In the genomic region with DNA sequence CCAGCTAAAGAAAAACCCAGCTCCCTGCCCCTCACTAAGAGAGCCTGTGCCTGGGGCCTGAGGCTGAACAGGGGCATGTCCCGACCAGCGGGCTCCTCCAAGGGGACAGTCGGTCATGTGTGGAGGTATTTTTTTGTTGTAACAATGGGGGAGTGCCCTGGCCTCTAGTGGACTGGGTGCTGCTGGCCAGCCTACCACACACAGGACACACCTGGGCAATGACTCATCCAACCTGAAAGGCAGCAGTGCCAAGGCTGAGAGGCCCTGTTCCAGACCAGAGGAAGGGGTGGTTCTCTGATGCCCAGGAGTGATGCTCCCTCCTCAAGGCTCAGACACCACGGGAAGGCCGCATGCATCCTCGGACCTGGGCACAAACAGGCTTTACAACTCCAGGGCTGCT, we compare ENCODE assay signal across 16 cellular contexts.
"Had no signal": no experiment of that assay in that cellular context is flagged by ENCODE, and none has a peak within 500 bp of the region (broad histone marks: within the 10 kb centered on the region; RNA-seq: fewer than 3 reads in every experiment).

No MANE protein-coding gene starts in this region.

- ATAC-seq: foreskin keratinocyte; left colon; naive thymus-derived CD8-positive, alpha-beta T cell; right cardiac atrium; stimulated activated memory B cell treated with anti-CD40 and anti-IgM and Interleukin-4, amounts not matched to agents 10 μg/mL and 1 μg/mL and 100 μg/mL, for 72 hours had no signal

- H3K27ac Mint-ChIP-seq: dendritic cell treated with granulocyte-macrophage colony-stimulating factor and Interleukin-4, amounts not matched to agents 40 ng/mL and 50 ng/mL, for 4 days; naive thymus-derived CD8-positive, alpha-beta T cell; progenitor cell of endocrine pancreas; stimulated activated memory B cell treated with anti-CD40 and anti-IgM and Interleukin-4, amounts not matched to agents 10 μg/mL and 1 μg/mL and 100 μg/mL, for 72 hours; stimulated activated naive CD8-positive, alpha-beta T cell treated with anti-CD3 and anti-CD28 coated beads, Interleukin-15, Interleukin-2, amounts not matched to agents 100 ng/mL and 50 ng/mL, for 24 hours had no signal

- H3K4me3 Mint-ChIP-seq: dendritic cell treated with granulocyte-macrophage colony-stimulating factor and Interleukin-4, amounts not matched to agents 40 ng/mL and 50 ng/mL, for 4 days; naive thymus-derived CD8-positive, alpha-beta T cell; stimulated activated memory B cell treated with anti-CD40 and anti-IgM and Interleukin-4, amounts not matched to agents 10 μg/mL and 1 μg/mL and 100 μg/mL, for 72 hours; stimulated activated naive CD8-positive, alpha-beta T cell treated with anti-CD3 and anti-CD28 coated beads, Interleukin-15, Interleukin-2, amounts not matched to agents 100 ng/mL and 50 ng/mL, for 24 hours had no signal

- H3K4me1 ChIP-seq: foreskin keratinocyte, testis, transverse colon, vagina had no signal

- H3K4me1 Mint-ChIP-seq: naive thymus-derived CD8-positive, alpha-beta T cell; stimulated activated memory B cell treated with anti-CD40 and anti-IgM and Interleukin-4, amounts not matched to agents 10 μg/mL and 1 μg/mL and 100 μg/mL, for 72 hours had no signal

- H3K27me3 ChIP-seq: foreskin keratinocyte, ovary, testis, vagina had no signal

- H3K4me2 ChIP-seq: smooth muscle cell had no signal

- H3K9me3 ChIP-seq: ovary, testis, transverse colon, vagina had no signal

- H3K4me3 ChIP-seq: ovary, smooth muscle cell, testis, transverse colon, vagina had no signal

- H3K9me3 Mint-ChIP-seq: dendritic cell treated with granulocyte-macrophage colony-stimulating factor and Interleukin-4, amounts not matched to agents 40 ng/mL and 50 ng/mL, for 4 days; naive thymus-derived CD8-positive, alpha-beta T cell; stimulated activated naive CD8-positive, alpha-beta T cell treated with anti-CD3 and anti-CD28 coated beads, Interleukin-15, Interleukin-2, amounts not matched to agents 100 ng/mL and 50 ng/mL, for 24 hours had no signal

- DNase-seq: cerebellar nuclear complex; foreskin keratinocyte; kidney; left colon; naive thymus-derived CD8-positive, alpha-beta T cell; ovary; right cardiac atrium; stimulated activated CD4-positive, alpha-beta T cell treated with anti-CD3 and anti-CD28 coated beads, Interleukin-2, amount 100 ng/mL, for 48 hours; testis; transverse colon had no signal

- H3K27ac ChIP-seq: foreskin keratinocyte, ovary, testis, transverse colon, vagina had no signal

- H3K36me3 ChIP-seq: ovary, transverse colon, vagina had no signal
